35 cellular contexts compared by ENCODE assay signal in the genomic region with DNA sequence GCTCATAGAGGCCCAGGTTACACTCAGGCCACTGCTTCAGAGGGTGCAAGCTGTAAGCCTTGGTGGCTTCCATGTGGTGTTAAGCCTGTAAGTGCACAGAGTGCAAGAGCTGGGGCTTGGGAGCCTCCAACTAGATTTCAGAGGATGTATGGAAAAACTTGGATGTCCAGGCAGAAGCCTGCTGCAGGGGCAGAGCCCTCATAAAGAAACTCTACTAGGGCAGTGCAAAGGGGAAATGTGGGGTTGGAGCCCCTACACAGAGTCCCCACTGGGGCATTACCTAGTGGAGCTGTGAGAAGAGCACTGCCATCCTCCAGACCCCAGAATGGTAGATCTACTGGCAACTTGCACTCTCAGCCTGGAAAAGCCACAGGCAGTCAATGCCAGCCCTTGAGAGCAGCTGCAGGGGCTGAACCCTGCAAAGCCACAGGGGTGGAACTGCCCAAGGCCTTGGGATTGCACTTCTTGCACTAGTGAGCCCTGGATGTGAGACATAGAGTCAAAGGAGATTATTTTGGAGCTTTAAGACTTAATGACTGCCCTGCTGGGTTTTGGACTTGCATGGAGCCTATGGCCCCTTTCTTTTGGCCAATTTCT. TPM values are rescaled to one million over a fixed set of nuclear protein-coding genes. Genes with fewer than 3 reads are reported as not detected.
"Had no signal": no experiment of that assay in that cellular context is flagged by ENCODE, and none has a peak within 500 bp of the region (broad histone marks: within the 10 kb centered on the region; RNA-seq: fewer than 3 reads in every experiment).

No MANE protein-coding gene starts in this region.

- H3K9me3 Mint-ChIP-seq: activated CD4-positive, alpha-beta memory T cell treated with anti-CD3 and anti-CD28 coated beads for 36 hours; activated naive CD8-positive, alpha-beta T cell treated with anti-CD3 and anti-CD28 coated beads, Interleukin-2, amount 50 U/mL, for 24 hours had no signal

- H3K4me3 ChIP-seq: MG63, Peyer's patch had no signal

- H3K27ac Mint-ChIP-seq: activated B cell treated with CpG ODN at 0.5 μM for 24 hours; activated CD4-positive, alpha-beta memory T cell treated with anti-CD3 and anti-CD28 coated beads for 36 hours; activated CD8-positive, alpha-beta memory T cell treated with anti-CD3 and anti-CD28 coated beads, Interleukin-2, amount 10 ng/mL, durations not matched to agents 7 days and 5 days; activated naive CD4-positive, alpha-beta T cell treated with anti-CD3 and anti-CD28 coated beads, Interleukin-2, amount 10 ng/mL, durations not matched to agents 7 days and 5 days; activated naive CD8-positive, alpha-beta T cell; activated naive CD8-positive, alpha-beta T cell treated with anti-CD3 and anti-CD28 coated beads, Interleukin-2, amount 50 U/mL, for 24 hours; brain had no signal

- H3K27me3 ChIP-seq: MG63, Peyer's patch had no signal

- H3K36me3 Mint-ChIP-seq: activated CD4-positive, alpha-beta memory T cell treated with anti-CD3 and anti-CD28 coated beads for 36 hours; activated CD8-positive, alpha-beta memory T cell treated with anti-CD3 and anti-CD28 coated beads, Interleukin-2, amount 10 ng/mL, durations not matched to agents 7 days and 5 days; activated naive CD4-positive, alpha-beta T cell treated with anti-CD3 and anti-CD28 coated beads, Interleukin-2, amount 10 ng/mL, durations not matched to agents 7 days and 5 days; activated naive CD8-positive, alpha-beta T cell had no signal

- H3K27ac ChIP-seq: Peyer's patch, VCaP had no signal

- H3K4me3 Mint-ChIP-seq: activated B cell treated with CpG ODN at 0.5 μM for 24 hours; activated CD4-positive, alpha-beta memory T cell treated with anti-CD3 and anti-CD28 coated beads for 36 hours; activated CD8-positive, alpha-beta memory T cell treated with anti-CD3 and anti-CD28 coated beads, Interleukin-2, amount 10 ng/mL, durations not matched to agents 7 days and 5 days; activated naive CD4-positive, alpha-beta T cell treated with anti-CD3 and anti-CD28 coated beads, Interleukin-2, amount 10 ng/mL, durations not matched to agents 7 days and 5 days; activated naive CD8-positive, alpha-beta T cell; activated naive CD8-positive, alpha-beta T cell treated with anti-CD3 and anti-CD28 coated beads, Interleukin-2, amount 50 U/mL, for 24 hours; brain had no signal

- ATAC-seq: activated CD8-positive, alpha-beta memory T cell treated with anti-CD3 and anti-CD28 coated beads, Interleukin-2, amount 10 ng/mL, durations not matched to agents 7 days and 5 days; activated naive CD8-positive, alpha-beta T cell treated with anti-CD3 and anti-CD28 coated beads, Interleukin-2, amount 50 U/mL, for 24 hours; PC-3; SK-N-SH treated with all-trans-retinoic acid at 6 μM for 48 hours had no signal

- H3K36me3 ChIP-seq: MG63, Peyer's patch had no signal

- H3K9me3 ChIP-seq: MG63, Peyer's patch had no signal

- DNase-seq: activated B cell treated with CpG ODN at 0.5 μM for 24 hours; activated CD4-positive, alpha-beta memory T cell treated with anti-CD3 and anti-CD28 coated beads for 36 hours; activated CD4-positive, alpha-beta T cell treated with anti-CD3 and anti-CD28 coated beads for 4 hours; activated CD4-positive, alpha-beta T cell treated with anti-CD3 and anti-CD28 coated beads, Interleukin-2, amount 50 U/mL, for 1 hour; activated CD4-positive, CD25-positive, alpha-beta regulatory T cell treated with anti-CD3 and anti-CD28 coated beads, Interleukin-2, amount 50 U/mL, for 72 hours; activated CD8-positive, alpha-beta memory T cell treated with anti-CD3 and anti-CD28 coated beads for 24 hours; activated CD8-positive, alpha-beta memory T cell treated with anti-CD3 and anti-CD28 coated beads, Interleukin-2, amount 10 ng/mL, durations not matched to agents 7 days and 5 days; activated CD8-positive, alpha-beta memory T cell treated with anti-CD3 and anti-CD28 coated beads, Interleukin-2, amount 50 U/mL, for 48 hours; activated effector memory CD4-positive, alpha-beta T cell treated with Interleukin-2 at 50 U/mL for 16 hours; activated naive CD4-positive, alpha-beta T cell treated with anti-CD3 and anti-CD28 coated beads, Interleukin-2, amount 10 ng/mL, durations not matched to agents 7 days and 5 days; activated naive CD8-positive, alpha-beta T cell treated with anti-CD3 and anti-CD28 coated beads, Interleukin-2, amount 50 U/mL, for 24 hours; activated T-cell treated with anti-CD3 and anti-CD28 coated beads, Interleukin-2, amount 50 U/mL, for 48 hours; anterior cingulate cortex; MG63; NCI-H1048; NCI-H1105 treated with DMSO at 0.1 percent for 48 hours; NCI-H1436; NCI-H1694; NCI-H1930; NCI-H2081 treated with DMSO at 0.1 percent for 48 hours; NCI-H510A; NCI-H526; NCI-H748 treated with DMSO at 0.1 percent for 48 hours; NK-92 treated with Interleukin-12 subunit alpha and Interleukin-12 subunit beta, amount 100 ng/mL, for 24 hours; PC-3; Peyer's patch; RPMI8226; SIG-M5; T-helper 1 cell; T-helper 2 cell; T-helper 9 cell had no signal

- H3K27me3 Mint-ChIP-seq: activated B cell treated with CpG ODN at 0.5 μM for 24 hours; activated CD4-positive, alpha-beta memory T cell treated with anti-CD3 and anti-CD28 coated beads for 36 hours; activated CD8-positive, alpha-beta memory T cell treated with anti-CD3 and anti-CD28 coated beads, Interleukin-2, amount 10 ng/mL, durations not matched to agents 7 days and 5 days; activated naive CD4-positive, alpha-beta T cell treated with anti-CD3 and anti-CD28 coated beads, Interleukin-2, amount 10 ng/mL, durations not matched to agents 7 days and 5 days; activated naive CD8-positive, alpha-beta T cell; activated naive CD8-positive, alpha-beta T cell treated with anti-CD3 and anti-CD28 coated beads, Interleukin-2, amount 50 U/mL, for 24 hours had no signal

- H3K4me1 Mint-ChIP-seq: activated B cell treated with CpG ODN at 0.5 μM for 24 hours; activated CD8-positive, alpha-beta memory T cell treated with anti-CD3 and anti-CD28 coated beads, Interleukin-2, amount 10 ng/mL, durations not matched to agents 7 days and 5 days; activated naive CD4-positive, alpha-beta T cell treated with anti-CD3 and anti-CD28 coated beads, Interleukin-2, amount 10 ng/mL, durations not matched to agents 7 days and 5 days; brain had no signal

RNA-seq across cellular contexts. Expression of a gene that starts 14.0 kb away (rescaled TPM):
- total RNA-seq: activated B cell treated with CpG ODN at 0.5 μM for 24 hours; activated CD4-positive, alpha-beta memory T cell treated with anti-CD3 and anti-CD28 coated beads for 36 hours; activated CD8-positive, alpha-beta memory T cell treated with anti-CD3 and anti-CD28 coated beads, Interleukin-2, amount 10 ng/mL, durations not matched to agents 7 days and 5 days had no signal
